9 cellular contexts compared by ENCODE assay signal in the genomic region with DNA sequence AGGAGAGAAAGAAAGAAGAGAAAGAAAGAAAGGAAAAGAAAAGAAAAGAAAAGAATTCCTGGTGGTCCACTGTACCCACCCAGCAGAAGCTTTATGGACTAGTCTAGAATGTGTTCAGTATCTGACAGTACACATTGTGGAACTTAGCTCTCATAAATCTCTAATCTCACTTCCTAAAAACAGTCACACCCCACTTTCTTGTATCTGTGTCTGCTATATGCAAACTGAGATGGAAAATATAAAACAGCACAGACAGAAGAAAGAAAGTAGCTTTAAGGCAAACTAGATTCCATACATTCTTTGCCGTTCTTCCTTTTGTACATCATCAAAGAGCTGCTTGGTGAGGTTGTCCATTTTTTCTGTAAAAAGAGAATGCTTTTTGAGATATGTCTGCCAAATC. TPM values are rescaled to one million over a fixed set of nuclear protein-coding genes. Genes with fewer than 3 reads are reported as not detected.
DNase-seq lines count a peak whose midpoint lies in the region; ATAC-seq, FAIRE-seq and TF ChIP-seq lines count a peak whose summit lies in the region.
"Had no signal": no experiment of that assay in that cellular context is flagged by ENCODE, and none has a peak within 500 bp of the region (broad histone marks: within the 10 kb centered on the region; RNA-seq: fewer than 3 reads in every experiment).

No MANE protein-coding gene starts in this region.

- no peaks in the 10 kb centered on the region for H4K20me1 ChIP-seq in keratinocyte (ENCODE audit: control insufficient read depth, extremely low read depth, insufficient read depth, low read length)

- FAIRE-seq in keratinocyte (lab: Jason Lieb, UNC) = no peak

- CTCF ChIA-PET in RWPE1 (lab: Yijun Ruan, JAX) = interaction anchor here (0.6 kb wide), 2 partner anchors 24 to 106 kb away, joined by 4 to 8 read pairs; no protein-coding TSS in a partner anchor

- H3K79me2 ChIP-seq in keratinocyte (ENCODE audit: control insufficient read depth, insufficient read depth, low read length) = no peaks in the 10 kb centered on the region

- intact Hi-C loops in uterus (cut with DNase I; ENCODE audit: low total_unique reads) = no loop called here

- ATAC-seq in GM18520 (IDR thresholded peaks at IDR 0.05; ENCODE audit: unreplicated experiment) = peak; percentile 54
- peak; percentile 47 for ATAC-seq in GM21786 (IDR thresholded peaks at IDR 0.05; ENCODE audit: unreplicated experiment)
- peak; percentile 58 for ATAC-seq in HG03558 (IDR thresholded peaks at IDR 0.05; ENCODE audit: extremely low read depth, unreplicated experiment)
- ATAC-seq in HG03139 (IDR thresholded peaks at IDR 0.05; ENCODE audit: unreplicated experiment) = no peak

- H3K9ac ChIP-seq in keratinocyte (ENCODE audit: control insufficient read depth, extremely low read depth, insufficient read depth, low read length) = no peak overlapping the region

- H3K4me3 ChIP-seq in keratinocyte (ENCODE audit: control insufficient read depth in 2 of 3, extremely low read depth in 1 of 3, insufficient read depth in 2 of 3, low read depth in 1 of 3, low read length in 3 of 3) (no peak overlapping the region), uterus (no peak overlapping the region)
- H3K4me3 ChIP-seq: right lobe of liver had no signal

- H3K27ac ChIP-seq in keratinocyte (ENCODE audit: control insufficient read depth, insufficient read depth, low read length) = no peak overlapping the region
- no peak overlapping the region for H3K27ac ChIP-seq in uterus
- H3K27ac ChIP-seq in RWPE1 = no peak overlapping the region
- H3K27ac ChIP-seq: right lobe of liver had no signal

- no peak for DNase-seq in keratinocyte (ENCODE audit: low read depth, low spot score)
- DNase-seq in uterus = no peak
- DNase-seq in RWPE1 (ENCODE audit: low spot score) = no peak
- no peak for DNase-seq in NCI-H128 (lab: John Stamatoyannopoulos, UW; ENCODE audit: unreplicated experiment)
- DNase-seq: right lobe of liver had no signal

- H3K27me3 ChIP-seq in keratinocyte (ENCODE audit: control insufficient read depth, extremely low read depth, insufficient read depth, low read length) (no peaks in the 10 kb centered on the region), uterus (no peaks in the 10 kb centered on the region)
- H3K27me3 ChIP-seq: right lobe of liver had no signal

- H3K4me2 ChIP-seq in keratinocyte (ENCODE audit: control insufficient read depth, extremely low read depth, insufficient read depth, low read depth, low read length) = no peak overlapping the region

- no peaks in the 10 kb centered on the region for H3K9me1 ChIP-seq in keratinocyte (ENCODE audit: control insufficient read depth, extremely low read depth, insufficient read depth, low read length)

- TF ChIP-seq POLR2A in uterus (IDR thresholded peaks at IDR 0.05) = no peak

- dilution Hi-C loops in keratinocyte (cut with MboI; ENCODE audit: extremely low pct_ligation_motif_present, low sequenced_read_pairs) = no loop called here

- H3K4me1 ChIP-seq in keratinocyte (ENCODE audit: control insufficient read depth, extremely low read depth, insufficient read depth, low read length) (peaks cover 12% of the 10 kb centered on the region), uterus (no peaks in the 10 kb centered on the region)
- H3K4me1 ChIP-seq: right lobe of liver had no signal

- H2AFZ ChIP-seq in keratinocyte (ENCODE audit: control insufficient read depth, low read length) = peak overlapping the region; percentile 32

- H3K36me3 ChIP-seq in keratinocyte (ENCODE audit: control insufficient read depth in 2 of 2, extremely low read depth in 1 of 2, insufficient read depth in 2 of 2, low read length in 2 of 2) (no peaks in the 10 kb centered on the region), uterus (no peaks in the 10 kb centered on the region)
- H3K36me3 ChIP-seq: right lobe of liver had no signal

- H3K9me3 ChIP-seq in keratinocyte (ENCODE audit: control insufficient read depth, low read depth, low read length) = no peaks in the 10 kb centered on the region
- H3K9me3 ChIP-seq in uterus = no peaks in the 10 kb centered on the region
- H3K9me3 ChIP-seq: right lobe of liver had no signal

- POLR2A ChIA-PET in RWPE1 (lab: Yijun Ruan, JAX; ENCODE audit: low non-redundant PET) = no interaction called here

- TF ChIP-seq CTCF in keratinocyte (optimal IDR thresholded peaks at IDR 0.05 in 1 of 3, IDR thresholded peaks at IDR 0.05 in 1 of 3, conservative IDR thresholded peaks at IDR 0.05 in 1 of 3; ENCODE audit: extremely low read depth in 1 of 3, insufficient read depth in 2 of 3, low read length in 3 of 3) (no peak), uterus (IDR thresholded peaks at IDR 0.05) (no peak), RWPE1 (conservative IDR thresholded peaks at IDR 0.05; ENCODE audit: low read depth) (no peak)

RNA-seq across cellular contexts. Expression of gene GNB5, which starts 41.1 kb away (rescaled TPM):
- polyA plus RNA-seq in keratinocyte = 23.7 to 30.8 TPM (median 25.8 TPM) in 3 replicates
- 14.3 TPM for polyA plus RNA-seq in keratinocyte (2011; ENCODE audit: low read depth)
- 29.8 and 30.4 TPM in 2 replicates for polyA plus RNA-seq in keratinocyte (2011; cell fraction: cytosol; rRNA removed)
- 23.2 and 24.9 TPM in 2 replicates for polyA plus RNA-seq in keratinocyte (2011; cell fraction: nucleus; rRNA removed)
- polyA plus RNA-seq in keratinocyte (2012; ENCODE audit: low replicate concordance) = 14.5 and 28.4 TPM in 2 replicates
- polyA minus RNA-seq in keratinocyte = 11.7 to 32.5 TPM (median 25.8 TPM) in 3 replicates
- polyA minus RNA-seq in keratinocyte (2011; cell fraction: cytosol; rRNA and poly(A)+ RNA removed) = 27.4 TPM
- polyA minus RNA-seq in keratinocyte (2011; cell fraction: nucleus; rRNA and poly(A)+ RNA removed) = 13.1 and 21.9 TPM in 2 replicates
- 10 to 100 TPM; 28.4 to 73.8 (median 48.8) TPM for total RNA-seq in uterus
